ENCODE assay signal across 12 cellular contexts in genomic region chr11:18791175-18792065, GRCh38. TPM values are rescaled to one million over a fixed set of nuclear protein-coding genes. Genes with fewer than 3 reads are reported as not detected.
DNase-seq lines count a peak whose midpoint lies in the region; ATAC-seq, FAIRE-seq and TF ChIP-seq lines count a peak whose summit lies in the region.
"Had no signal": no experiment of that assay in that cellular context is flagged by ENCODE, and none has a peak within 500 bp of the region (broad histone marks: within the 10 kb centered on the region; RNA-seq: fewer than 3 reads in every experiment).

Gene PTPN5 (minus strand): TSS chr11:18791798. CDS start chr11:18771958, 19,840 bp downstream.

- H3K36me3 Mint-ChIP-seq in naive thymus-derived CD4-positive, alpha-beta T cell: no peaks in the 10 kb centered on the region
- H3K36me3 Mint-ChIP-seq in effector memory CD8-positive, alpha-beta T cell (ENCODE audit: insufficient read depth): no peaks in the 10 kb centered on the region
- H3K36me3 Mint-ChIP-seq: natural killer cell treated with Interleukin-12 subunit alpha and Interleukin-12 subunit beta and Interleukin-15 and Interleukin-18, amount 100 ng/mL, for 72 hours had no signal

- FAIRE-seq in kidney (lab: Jason Lieb, UNC): no peak

- H3K4me1 Mint-ChIP-seq in naive thymus-derived CD4-positive, alpha-beta T cell: peaks cover 0 to 8% (median 5%) of the 10 kb centered on the region in 7 donors
- peaks cover 0 to 4% of the 10 kb centered on the region in 2 donors for H3K4me1 Mint-ChIP-seq in effector memory CD8-positive, alpha-beta T cell (ENCODE audit: low read depth in 2 of 2)

- TF ChIP-seq CTCF in A673 (conservative IDR thresholded peaks at IDR 0.05; ENCODE audit: low read depth, low read length): no peak
- TF ChIP-seq CTCF in kidney (IDR thresholded peaks at IDR 0.05; ENCODE audit: borderline replicate concordance, extremely low read depth, insufficient read depth): no peak

- H3K27me3 ChIP-seq in A673 (replicated peaks; ENCODE audit: insufficient read depth, low read depth, low read length, poor library complexity): peaks cover 51% of the 10 kb centered on the region
- peaks cover 61% of the 10 kb centered on the region for H3K27me3 ChIP-seq in ectodermal cell (ENCODE audit: control insufficient read depth, insufficient read depth, low read length, poor library complexity, severe bottlenecking)
- H3K27me3 ChIP-seq in naive thymus-derived CD4-positive, alpha-beta T cell (ENCODE audit: control insufficient read depth in 2 of 2, insufficient read depth in 2 of 2, low read length in 2 of 2): no peaks in the 10 kb centered on the region

- no peak for ATAC-seq in naive thymus-derived CD4-positive, alpha-beta T cell
- no peak for ATAC-seq in GM21786 (IDR thresholded peaks at IDR 0.05; ENCODE audit: unreplicated experiment)
- ATAC-seq in effector memory CD8-positive, alpha-beta T cell (replicated peaks): no peak
- ATAC-seq: natural killer cell treated with Interleukin-12 subunit alpha and Interleukin-12 subunit beta and Interleukin-15 and Interleukin-18, amount 100 ng/mL, for 72 hours had no signal

- no TSS peak for BruUV-seq in A673 (replicated peaks; lab: Mats Ljungman, UMichigan)

- CTCF ChIA-PET in A673 (lab: Charles Lee): no interaction called here
- CTCF ChIA-PET in naive thymus-derived CD4-positive, alpha-beta T cell (lab: Charles Lee): no interaction called here

- H3K4me1 ChIP-seq in A673 (ENCODE audit: insufficient read depth, low read length, poor library complexity, severe bottlenecking): no peaks in the 10 kb centered on the region
- H3K4me1 ChIP-seq in ectodermal cell (ENCODE audit: control insufficient read depth, insufficient read depth, low read length): no peaks in the 10 kb centered on the region
- no peaks in the 10 kb centered on the region for H3K4me1 ChIP-seq in naive thymus-derived CD4-positive, alpha-beta T cell (ENCODE audit: control insufficient read depth in 2 of 2, insufficient read depth in 2 of 2, low read length in 2 of 2)
- H3K4me1 ChIP-seq in kidney (ENCODE audit: control insufficient read depth in 1 of 2, insufficient read depth in 1 of 2, low read depth in 1 of 2, low read length in 2 of 2): peaks cover 0 to 4% of the 10 kb centered on the region in 2 donors

- peak within 1 kb of the TSS; percentile 33 for H3K4me3 ChIP-seq in A673 (ENCODE audit: low read depth, low read length, poor library complexity, severe bottlenecking)
- H3K4me3 ChIP-seq in ectodermal cell (ENCODE audit: insufficient read depth, low read depth, low read length): peak within 1 kb of the TSS; percentile 55
- no peak within 1 kb of the TSS for H3K4me3 ChIP-seq in naive thymus-derived CD4-positive, alpha-beta T cell (ENCODE audit: low read length)
- H3K4me3 ChIP-seq in kidney (ENCODE audit: low read length in 2 of 2): no peak within 1 kb of the TSS

- no peak within 1 kb of the TSS for H3K9ac ChIP-seq in kidney (ENCODE audit: low read length in 2 of 2)
- H3K9ac ChIP-seq: KMS-11 had no signal

- peaks cover 0 to 1% (median 0%) of the 10 kb centered on the region in 11 donors for H3K9me3 Mint-ChIP-seq in naive thymus-derived CD4-positive, alpha-beta T cell
- H3K9me3 Mint-ChIP-seq in effector memory CD8-positive, alpha-beta T cell: no peaks in the 10 kb centered on the region
- H3K9me3 Mint-ChIP-seq: natural killer cell treated with Interleukin-12 subunit alpha and Interleukin-12 subunit beta and Interleukin-15 and Interleukin-18, amount 100 ng/mL, for 72 hours; T-helper 1 cell treated with Interleukin-12 subunit alpha and Interleukin-12 subunit beta and Interleukin-4 antibody, amounts not matched to agents 30 μg/mL and 1 μg/mL, for 36 hours had no signal

- H3K27me3 Mint-ChIP-seq in naive thymus-derived CD4-positive, alpha-beta T cell: peaks cover 33 to 72% (median 60%) of the 10 kb centered on the region in 5 donors
- peaks cover 36 to 66% of the 10 kb centered on the region in 2 donors for H3K27me3 Mint-ChIP-seq in effector memory CD8-positive, alpha-beta T cell

- DNase-seq in A673 (ENCODE audit: low spot score) (no peak), NCI-H1105 treated with DMSO at 0.1 percent for 48 hours (lab: John Stamatoyannopoulos, UW) (peak; percentile 30), kidney (no peak), DMS79 (lab: John Stamatoyannopoulos, UW) (no peak)
- DNase-seq in naive thymus-derived CD4-positive, alpha-beta T cell: no peak
- DNase-seq in effector memory CD8-positive, alpha-beta T cell: no peak
- DNase-seq: cerebellar nuclear complex had no signal

- POLR2A ChIA-PET in A673 (lab: Charles Lee; ENCODE audit: low non-redundant PET): no interaction called here
- POLR2A ChIA-PET in naive thymus-derived CD4-positive, alpha-beta T cell (lab: Charles Lee): no interaction called here

- intact Hi-C loops in A673 (cut with micrococcal nuclease; ENCODE audit: unreplicated experiment) (no loop called here), kidney (cut with DNase I) (no loop called here)
- intact Hi-C loops in naive thymus-derived CD4-positive, alpha-beta T cell (cut with micrococcal nuclease): no loop called here

- no peaks in the 10 kb centered on the region for H3K36me3 ChIP-seq in A673 (ENCODE audit: insufficient read depth, low read length, poor library complexity, severe bottlenecking)
- no peaks in the 10 kb centered on the region for H3K36me3 ChIP-seq in ectodermal cell (ENCODE audit: control insufficient read depth, insufficient read depth, low read length)
- H3K36me3 ChIP-seq in naive thymus-derived CD4-positive, alpha-beta T cell (ENCODE audit: control insufficient read depth in 2 of 3, insufficient read depth in 3 of 3, low read length in 3 of 3): no peaks in the 10 kb centered on the region
- H3K36me3 ChIP-seq in kidney (ENCODE audit: control insufficient read depth in 1 of 2, insufficient read depth in 2 of 2, low read length in 2 of 2): no peaks in the 10 kb centered on the region

- no peaks in the 10 kb centered on the region for H3K9me3 ChIP-seq in A673 (ENCODE audit: low read depth, low read length, poor library complexity, severe bottlenecking)
- H3K9me3 ChIP-seq in ectodermal cell (ENCODE audit: control insufficient read depth, low read length): no peaks in the 10 kb centered on the region
- no peaks in the 10 kb centered on the region for H3K9me3 ChIP-seq in naive thymus-derived CD4-positive, alpha-beta T cell (ENCODE audit: control insufficient read depth in 2 of 3, low read length in 3 of 3)
- no peaks in the 10 kb centered on the region for H3K9me3 ChIP-seq in kidney (ENCODE audit: control insufficient read depth in 1 of 2, low read length in 2 of 2)

- H3K27ac ChIP-seq in A673 (ENCODE audit: low read depth, low read length, poor library complexity, severe bottlenecking) (no peak within 1 kb of the TSS), ectodermal cell (ENCODE audit: insufficient read depth, low read depth, low read length, poor library complexity, severe bottlenecking) (no peak within 1 kb of the TSS), kidney (ENCODE audit: low read depth in 2 of 2, low read length in 2 of 2) (no peak within 1 kb of the TSS)
- no peak within 1 kb of the TSS for H3K27ac ChIP-seq in naive thymus-derived CD4-positive, alpha-beta T cell (ENCODE audit: low read depth, low read length)
- H3K27ac ChIP-seq: KMS-11 had no signal

- 1% methylated on average over 105 of the region's 105 CpGs for WGBS in ectodermal cell, 2 experiments

- H3K27ac Mint-ChIP-seq in naive thymus-derived CD4-positive, alpha-beta T cell: no peak within 1 kb of the TSS
- no peak within 1 kb of the TSS for H3K27ac Mint-ChIP-seq in effector memory CD8-positive, alpha-beta T cell
- H3K27ac Mint-ChIP-seq: natural killer cell treated with Interleukin-12 subunit alpha and Interleukin-12 subunit beta and Interleukin-15 and Interleukin-18, amount 100 ng/mL, for 72 hours; T-helper 1 cell treated with Interleukin-12 subunit alpha and Interleukin-12 subunit beta and Interleukin-4 antibody, amounts not matched to agents 30 μg/mL and 1 μg/mL, for 36 hours had no signal

- H3K4me3 Mint-ChIP-seq in naive thymus-derived CD4-positive, alpha-beta T cell: peak within 1 kb of the TSS in 6 of 10 donors; percentile 9 to 69 (median 36)
- H3K4me3 Mint-ChIP-seq in effector memory CD8-positive, alpha-beta T cell: peak within 1 kb of the TSS in 1 of 2 donors; percentile 41
- H3K4me3 Mint-ChIP-seq: natural killer cell treated with Interleukin-12 subunit alpha and Interleukin-12 subunit beta and Interleukin-15 and Interleukin-18, amount 100 ng/mL, for 72 hours; T-helper 1 cell treated with Interleukin-12 subunit alpha and Interleukin-12 subunit beta and Interleukin-4 antibody, amounts not matched to agents 30 μg/mL and 1 μg/mL, for 36 hours had no signal

RNA-seq across cellular contexts. Expression of gene PTPN5, which starts in this region (rescaled TPM):
- total RNA-seq in A673 (2021) (0.21 and 0.26 TPM in 2 replicates), kidney (not detected)
- 11.8 TPM for polyA plus RNA-seq in ectodermal cell (2013, experiment 1 of 4)
- polyA plus RNA-seq in ectodermal cell (2013, experiment 2 of 4): 13.6 TPM
- 9.1 TPM for polyA plus RNA-seq in ectodermal cell (2013, experiment 3 of 4)
- 11.2 TPM for polyA plus RNA-seq in ectodermal cell (2013, experiment 4 of 4)
- total RNA-seq in naive thymus-derived CD4-positive, alpha-beta T cell: not detected
- not detected for polyA plus RNA-seq in naive thymus-derived CD4-positive, alpha-beta T cell
- 0.17 TPM for polyA plus RNA-seq in kidney (ENCODE audit: insufficient read depth, low read depth, low replicate concordance)
- total RNA-seq: natural killer cell treated with Interleukin-12 subunit alpha and Interleukin-12 subunit beta and Interleukin-15 and Interleukin-18, amount 100 ng/mL, for 72 hours had no signal

Comparison
In these comparisons a context has a peak if more than half of its experiments do, and no peak if none do; other contexts are left out.
1. H3K4me3 ChIP-seq: peak in A673 (single experiment) and ectodermal cell (single experiment); none in naive thymus-derived CD4-positive, alpha-beta T cell (single experiment) and kidney (0 of 2).